18 cellular contexts compared by ENCODE assay signal in the genomic region with DNA sequence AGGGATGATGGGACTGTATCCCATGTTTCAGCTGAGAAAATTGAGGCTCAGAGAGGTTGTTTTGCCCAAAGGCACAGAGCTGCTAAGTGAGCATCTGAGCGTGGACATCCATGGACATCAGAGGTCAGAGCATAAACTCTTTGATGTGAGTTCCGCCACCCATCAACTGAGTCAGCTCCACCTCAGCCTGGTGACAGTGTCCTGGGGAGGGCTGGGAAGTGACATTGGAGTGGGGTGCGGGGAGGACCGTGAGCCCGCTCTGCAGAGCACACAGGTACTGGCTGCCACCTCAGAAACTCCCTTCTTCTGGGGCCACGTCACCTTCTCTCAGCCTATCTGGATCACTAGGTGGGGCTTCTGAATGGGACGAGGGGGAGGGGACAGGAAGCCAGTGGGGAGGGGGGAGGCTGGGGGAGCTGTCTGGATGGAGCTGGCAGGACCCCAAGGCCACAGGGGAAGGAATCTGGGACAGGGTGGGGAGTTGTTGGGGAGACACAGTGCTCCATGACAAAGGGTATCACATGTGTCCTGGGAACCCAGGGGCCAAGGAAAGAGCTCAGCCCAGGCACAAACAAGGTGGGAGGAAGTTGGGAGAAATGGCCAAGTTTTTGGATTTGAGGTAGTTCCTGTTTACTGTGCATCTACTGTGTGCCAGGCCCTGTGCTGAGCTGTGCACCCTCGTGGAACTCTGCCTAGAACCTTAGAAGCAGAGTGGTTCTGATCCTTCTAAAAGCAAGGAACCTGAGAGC. TPM values are rescaled to one million over a fixed set of nuclear protein-coding genes. Genes with fewer than 3 reads are reported as not detected.
DNase-seq lines count a peak whose midpoint lies in the region; ATAC-seq, FAIRE-seq and TF ChIP-seq lines count a peak whose summit lies in the region.
"Had no signal": no experiment of that assay in that cellular context is flagged by ENCODE, and none has a peak within 500 bp of the region (broad histone marks: within the 10 kb centered on the region; RNA-seq: fewer than 3 reads in every experiment).

No MANE protein-coding gene starts in this region.

- H3K4me3 ChIP-seq in HEK293 (ENCODE audit: low read depth, low read length) (no peak overlapping the region), GM12878 (no peak overlapping the region), HepG2 (replicated peaks in 1 of 3; ENCODE audit: insufficient read depth in 1 of 3, low read depth in 2 of 3, low read length in 3 of 3) (no peak overlapping the region), testis (peak overlapping the region in 1 of 2 donors; percentile 64)
- H3K4me3 ChIP-seq: A549; BLaER1 treated with 17β-estradiol and CSF1 and Interleukin-3, amounts not matched to agents 10 nM and 100 nM had no signal

- ATAC-seq in GM12878 (peak; percentile 34), HepG2 (peak; percentile 23; the same call in 2 of the 3 replicates)
- ATAC-seq: A549, Panc1 had no signal

- FAIRE-seq in GM12878 (lab: Jason Lieb, UNC) (no peak), HepG2 (lab: Jason Lieb, UNC) (no peak)
- FAIRE-seq: A549, D721Med had no signal

- in situ Hi-C loops in GM12878 (cut with MboI), result no loop called here
- in situ Hi-C loops in HepG2 (cut with HindIII; ENCODE audit: extremely low pct_ligation_motif_present, low pct_unique_long_range_greater_than_20kb), result loop anchor here (5.0 kb wide), 1 partner anchor 36 kb away; no protein-coding TSS in a partner anchor

- H3K4me1 ChIP-seq in HEK293 (ENCODE audit: control insufficient read depth, insufficient read depth, low read length), result no peaks in the 10 kb centered on the region
- H3K4me1 ChIP-seq in GM12878 (ENCODE audit: control insufficient read depth, insufficient read depth, low read length), result no peaks in the 10 kb centered on the region
- peaks cover 22% of the 10 kb centered on the region for H3K4me1 ChIP-seq in HepG2 (ENCODE audit: insufficient read depth, low read length)
- H3K4me1 ChIP-seq in testis, result peaks cover 37% of the 10 kb centered on the region

- peaks cover 0 to 2% of the 10 kb centered on the region in 2 experiments; a peak in 3 of 4 replicates for H3K27me3 ChIP-seq in GM12878 (replicated peaks in 1 of 2; ENCODE audit: control insufficient read depth in 2 of 2, insufficient read depth in 2 of 2, low read length in 1 of 2)
- H3K27me3 ChIP-seq in HepG2 (ENCODE audit: control insufficient read depth in 1 of 2, insufficient read depth in 2 of 2, low read length in 2 of 2), result peaks cover 19 to 76% of the 10 kb centered on the region in 2 experiments
- H3K27me3 ChIP-seq in testis, result no peaks in the 10 kb centered on the region

- intact Hi-C loops in GM12878 (cut with micrococcal nuclease; ENCODE audit: unreplicated experiment), result no loop called here
- intact Hi-C loops in HepG2 (cut with micrococcal nuclease; ENCODE audit: unreplicated experiment), result no loop called here
- intact Hi-C loops in testis (cut with DNase I; ENCODE audit: low total_unique reads), result loop anchor here (5.0 kb wide), 1 partner anchor 36 kb away; no protein-coding TSS in a partner anchor

- H3K27ac ChIP-seq in HEK293 (ENCODE audit: extremely low read depth, low read depth, low read length), result no peak overlapping the region
- no peak overlapping the region for H3K27ac ChIP-seq in GM12878 (ENCODE audit: control insufficient read depth, insufficient read depth)
- H3K27ac ChIP-seq in HepG2 (ENCODE audit: extremely low read length, insufficient read depth, low read length), result no peak overlapping the region
- peak overlapping the region in 1 of 2 donors; percentile 74 for H3K27ac ChIP-seq in testis
- H3K27ac ChIP-seq: A549; BLaER1 treated with 17β-estradiol and CSF1 and Interleukin-3, amounts not matched to agents 10 nM and 100 nM had no signal

- H2AFZ ChIP-seq in GM12878 (ENCODE audit: control insufficient read depth, low read depth, low read length) (no peak overlapping the region), HepG2 (ENCODE audit: low read length) (no peak overlapping the region)

- CTCF ChIA-PET in HEK293 (lab: Yijun Ruan, JAX) (interaction anchor here (0.6 to 6.4 kb wide), 14 partner anchors 9 to 1659 kb away, joined by 3 to 60 read pairs (median 3); partner anchors contain the start of genes DDX31 and GTF3C4), GM12878 (lab: Yijun Ruan, JAX) (interaction anchor here (1.5 kb wide), 1 partner anchor 35 kb away, joined by 5 read pairs; no protein-coding TSS in a partner anchor), HepG2 (lab: Yijun Ruan, JAX; ENCODE audit: low intra/inter-chr PET ratio, low total read pairs) (no interaction called here)

- SMC1A ChIA-PET in GM12878 (lab: Charles Lee; ENCODE audit: uncharacterized antibody, unreplicated experiment), result no interaction called here

- no peak for TF ChIP-seq POLR2A in GM12878 (IDR thresholded peaks at IDR 0.05; ENCODE audit: low read depth, low read length)
- TF ChIP-seq POLR2A in HepG2 (IDR thresholded peaks at IDR 0.05; ENCODE audit: insufficient read depth in 1 of 2, low read depth in 2 of 2, low read length in 2 of 2), result no peak
- TF ChIP-seq POLR2A in testis (IDR thresholded peaks at IDR 0.05), result no peak

- H3K9me3 ChIP-seq in HEK293 (ENCODE audit: control insufficient read depth, insufficient read depth, low read depth, low read length) (no peaks in the 10 kb centered on the region), GM12878 (replicated peaks; ENCODE audit: control insufficient read depth, insufficient read depth, low read length) (no peaks in the 10 kb centered on the region), HepG2 (ENCODE audit: low read length) (no peaks in the 10 kb centered on the region), testis (no peaks in the 10 kb centered on the region)
- H3K9me3 ChIP-seq: A549; BLaER1 treated with 17β-estradiol and CSF1 and Interleukin-3, amounts not matched to agents 10 nM and 100 nM had no signal

- TF ChIP-seq EP300 in GM12878 (IDR thresholded peaks at IDR 0.05; ENCODE audit: borderline replicate concordance in 1 of 2, control insufficient read depth in 1 of 2, low read depth in 2 of 2, low read length in 2 of 2) (no peak), HepG2 (IDR thresholded peaks at IDR 0.05; ENCODE audit: low read depth in 2 of 2, low read length in 2 of 2) (no peak), HepG2 (CRISPR knock-in tag; IDR thresholded peaks at IDR 0.05; ENCODE audit: borderline replicate concordance) (no peak)

- RAD21 ChIA-PET in GM12878 (lab: Charles Lee; ENCODE audit: unreplicated experiment), result interaction anchor here (0.6 kb wide), 1 partner anchor 1285 kb away, joined by 3 read pairs; no protein-coding TSS in a partner anchor

- no peak overlapping the region for H3K9ac ChIP-seq in GM12878 (ENCODE audit: control insufficient read depth, insufficient read depth, low read length)
- H3K9ac ChIP-seq in HepG2 (ENCODE audit: insufficient read depth, low read depth, low read length), result no peak overlapping the region
- H3K9ac ChIP-seq: BLaER1 treated with 17β-estradiol and CSF1 and Interleukin-3, amounts not matched to agents 10 nM and 100 nM had no signal

- 32% methylated on average over 6 of the region's 8 CpGs for WGBS in GM12878 (ENCODE audit: insufficient coverage, insufficient replicate concordance, low lambda C conversion rate, missing lambda C conversion rate)
- WGBS in HepG2 (ENCODE audit: low lambda C conversion rate), result 0% methylated on average over 4 of the region's 8 CpGs
- WGBS in testis, 2 donors, result 39 to 51% methylated on average over 5 to 8 of the region's 8 CpGs

- no peaks in the 10 kb centered on the region for H3K79me2 ChIP-seq in GM12878 (ENCODE audit: control insufficient read depth, insufficient read depth, low read length)
- no peaks in the 10 kb centered on the region for H3K79me2 ChIP-seq in HepG2 (ENCODE audit: insufficient read depth, low read length)

- H3K4me2 ChIP-seq in GM12878 (ENCODE audit: control insufficient read depth, insufficient read depth), result no peak overlapping the region
- peak overlapping the region; percentile 51 for H3K4me2 ChIP-seq in HepG2 (ENCODE audit: low read depth, low read length)
- H3K4me2 ChIP-seq: A549; BLaER1 treated with 17β-estradiol and CSF1 and Interleukin-3, amounts not matched to agents 10 nM and 100 nM had no signal

- no peak for TF ChIP-seq RAD21 in GM12878 (IDR thresholded peaks at IDR 0.05; ENCODE audit: insufficient read depth, low read depth, low read length)
- TF ChIP-seq RAD21 in HepG2 (CRISPR knock-in tag; IDR thresholded peaks at IDR 0.05), result no peak

- DNase-seq in GM12878 (ENCODE audit: low read depth, low spot score) (no peak), HepG2 (ENCODE audit: low spot score) (peak; percentile 54), testis (peak; percentile 64), iPS-NIHi11 (ENCODE audit: low spot score) (no peak)
- no peak for DNase-seq in stimulated activated naive CD4-positive, alpha-beta T cell (lab: John Stamatoyannopoulos, UW)
- no peak for DNase-seq in stimulated activated CD8-positive, alpha-beta memory T cell treated with anti-CD3 and anti-CD28 coated beads, Interleukin-4, amount 100 ng/mL, for 48 hours
- DNase-seq: CD8-positive, alpha-beta memory T cell; DMS79 treated with DMSO at 0.1 percent for 48 hours; NCI-H1048; NCI-H2081 treated with DMSO at 0.1 percent for 48 hours; NCI-H510A; NCI-H82 had no signal

- no peaks in the 10 kb centered on the region for H4K20me1 ChIP-seq in GM12878 (ENCODE audit: control insufficient read depth, insufficient read depth)
- H4K20me1 ChIP-seq in HepG2 (ENCODE audit: insufficient read depth, low read length), result no peaks in the 10 kb centered on the region

- POLR2A ChIA-PET in HEK293 (lab: Yijun Ruan, JAX) (interaction anchor here (1.2 kb wide), 1 partner anchor 19 kb away, joined by 3 read pairs; no protein-coding TSS in a partner anchor), GM12878 (lab: Charles Lee) (no interaction called here), HepG2 (lab: Yijun Ruan, JAX) (no interaction called here)

- TF ChIP-seq CTCF in HEK293 (tag by site-specific recombination; IDR thresholded peaks at IDR 0.05), result no peak
- TF ChIP-seq CTCF in GM12878 (IDR thresholded peaks at IDR 0.05 in 2 of 3, conservative IDR thresholded peaks at IDR 0.05 in 1 of 3; ENCODE audit: control insufficient read depth in 2 of 3, extremely low read depth in 1 of 3, insufficient read depth in 1 of 3, low read depth in 3 of 3, low read length in 3 of 3), result no peak
- TF ChIP-seq CTCF in HepG2 (CRISPR knock-in tag; IDR thresholded peaks at IDR 0.05), result no peak
- no peak for TF ChIP-seq CTCF in testis (IDR thresholded peaks at IDR 0.05)

- H3K36me3 ChIP-seq in HEK293 (ENCODE audit: control insufficient read depth in 2 of 2, insufficient read depth in 1 of 2, low read length in 2 of 2), result no peaks in the 10 kb centered on the region
- H3K36me3 ChIP-seq in GM12878 (ENCODE audit: control insufficient read depth in 2 of 2, insufficient read depth in 2 of 2, low read length in 1 of 2), result no peaks in the 10 kb centered on the region
- no peaks in the 10 kb centered on the region for H3K36me3 ChIP-seq in HepG2 (replicated peaks in 1 of 2; ENCODE audit: control insufficient read depth in 1 of 2, insufficient read depth in 2 of 2, low read length in 2 of 2)
- no peaks in the 10 kb centered on the region for H3K36me3 ChIP-seq in testis (ENCODE audit: low read depth, missing control alignments)
- H3K36me3 ChIP-seq: BLaER1 treated with 17β-estradiol and CSF1 and Interleukin-3, amounts not matched to agents 10 nM and 100 nM had no signal

- BruUV-seq in GM12878 (replicated peaks; lab: Mats Ljungman, UMichigan) (no TSS peak), HepG2 (replicated peaks; lab: Mats Ljungman, UMichigan) (no TSS peak)

RNA-seq across cellular contexts. Expression of gene LAMC3, which starts 2.5 kb away (rescaled TPM):
- not detected in 2 replicates for total RNA-seq in GM12878 (2013; cell fraction: nucleolus; rRNA removed)
- under 0.01 TPM in 1 of 2 replicates, not detected in the other for total RNA-seq in GM12878 (2014; rRNA removed)
- total RNA-seq in GM12878 (2014; rRNA removed; fragmentation: Illumina TruSeq; extraction: Trizol), result not detected in 2 replicates
- 0.08 TPM in 1 of 2 replicates, not detected in the other for total RNA-seq in GM12878 (2021)
- not detected for polyA plus RNA-seq in GM12878 (2011; ENCODE audit: low read depth)
- polyA plus RNA-seq in GM12878 (2011; rRNA removed), result not detected in 2 replicates
- polyA plus RNA-seq in GM12878 (2011; cell fraction: cytosol; rRNA removed), result 0.02 TPM in 1 of 2 replicates, not detected in the other
- polyA plus RNA-seq in GM12878 (2011; cell fraction: nucleus; rRNA removed), result 0.03 TPM in 1 of 2 replicates, not detected in the other
- polyA plus RNA-seq in GM12878 (2012), result not detected in 2 replicates
- not detected in 2 replicates for polyA plus RNA-seq in GM12878 (2014; fragmentation: Illumina TruSeq; extraction: Trizol)
- polyA plus RNA-seq in GM12878 (2014; fragmentation: Nextera tagmentation; extraction: Ambion mirVana), result not detected
- not detected in 2 replicates for polyA plus RNA-seq in GM12878 (2014; rRNA removed)
- polyA plus RNA-seq in GM12878 (2016; fragmentation: Nextera tagmentation; extraction: Ambion mirVana), result not detected
- polyA minus RNA-seq in GM12878 (2011; rRNA and poly(A)+ RNA removed), result not detected in 2 replicates
- polyA minus RNA-seq in GM12878 (2011; cell fraction: cytosol; rRNA and poly(A)+ RNA removed), result not detected in 2 replicates
- polyA minus RNA-seq in GM12878 (2011; cell fraction: nucleus; rRNA and poly(A)+ RNA removed), result not detected in 2 replicates
- 0.07 TPM in 1 of 2 replicates, not detected in the other for total RNA-seq in HepG2 (2016; rRNA removed; fragmentation: Illumina TruSeq; extraction: Trizol)
- not detected in 2 replicates for total RNA-seq in HepG2 (2016; cell fraction: cytosol; rRNA removed; fragmentation: Illumina TruSeq; extraction: Trizol; ENCODE audit: low read depth)
- 0.06 TPM in 1 of 2 replicates, not detected in the other for total RNA-seq in HepG2 (2016; cell fraction: insoluble cytoplasmic fraction; rRNA removed; fragmentation: Illumina TruSeq; extraction: Trizol)
- total RNA-seq in HepG2 (2016; cell fraction: membrane; rRNA removed; fragmentation: Illumina TruSeq; extraction: Trizol), result 0.03 TPM in 1 of 2 replicates, not detected in the other
- total RNA-seq in HepG2 (2016; cell fraction: nucleus; rRNA removed; fragmentation: Illumina TruSeq; extraction: Trizol), result 0.12 TPM in 1 of 2 replicates, not detected in the other
- 0.57 TPM in 2 replicates for polyA plus RNA-seq in HepG2 (2011; rRNA removed)
- 0.14 and 0.39 TPM in 2 replicates for polyA plus RNA-seq in HepG2 (2011; cell fraction: cytosol; rRNA removed)
- polyA plus RNA-seq in HepG2 (2011; cell fraction: nucleus; rRNA removed), result 0.64 and 1.6 TPM in 2 replicates
- polyA plus RNA-seq in HepG2 (2012), result 0.33 and 0.35 TPM in 2 replicates
- not detected in 2 replicates for polyA plus RNA-seq in HepG2 (2016; cell fraction: cytosol; fragmentation: Illumina TruSeq; extraction: Trizol; ENCODE audit: low read depth)
- 0.04 TPM in 1 of 2 replicates, not detected in the other for polyA plus RNA-seq in HepG2 (2016; cell fraction: insoluble cytoplasmic fraction; fragmentation: Illumina TruSeq; extraction: Trizol; ENCODE audit: low read depth)
- 0.06 TPM in 1 of 2 replicates, not detected in the other for polyA plus RNA-seq in HepG2 (2016; cell fraction: membrane; fragmentation: Illumina TruSeq; extraction: Trizol; ENCODE audit: low read depth)
- polyA plus RNA-seq in HepG2 (2016; cell fraction: nucleus; fragmentation: Illumina TruSeq; extraction: Trizol; ENCODE audit: insufficient read depth, low read depth), result 0.48 TPM in 1 of 2 replicates, not detected in the other
- polyA minus RNA-seq in HepG2 (2011; rRNA and poly(A)+ RNA removed; ENCODE audit: low replicate concordance), result 0.24 and 0.58 TPM in 2 replicates
- 0.18 and 0.89 TPM in 2 replicates for polyA minus RNA-seq in HepG2 (2011; cell fraction: cytosol; rRNA and poly(A)+ RNA removed)
- 0.62 TPM in 1 of 2 replicates, not detected in the other for polyA minus RNA-seq in HepG2 (2011; cell fraction: nucleus; rRNA and poly(A)+ RNA removed)
- total RNA-seq in testis, result 100 to 1,000 TPM in 1 of 2 donors, 10 to 100 TPM in 1; 86.3 to 136 TPM
- 35.9 TPM for polyA plus RNA-seq in testis (ENCODE audit: insufficient read depth, low read depth, low replicate concordance)
- total RNA-seq: MCF 10A had no signal
- polyA plus RNA-seq: CD8-positive, alpha-beta memory T cell had no signal

Comparison
In these comparisons a context has a peak if more than half of its experiments do, and no peak if none do; other contexts are left out.
1. DNase-seq: peak in HepG2 (single experiment) and testis (single experiment); none in GM12878 (single experiment), stimulated activated naive CD4-positive, alpha-beta T cell (0 of 6), stimulated activated CD8-positive, alpha-beta memory T cell treated with anti-CD3 and anti-CD28 coated beads, Interleukin-4, amount 100 ng/mL, for 48 hours (single experiment) and iPS-NIHi11 (single experiment).
2. RNA of gene LAMC3, which starts 2.5 kb away (total RNA-seq): 86.3 to 136 TPM in testis; 0.03 to 0.12 TPM in HepG2 and under 0.01 to 0.08 TPM in GM12878; every median in the first group is over 10 times any median in the second.
3. Of the 63 proteins assayed by ChIP-seq in both HepG2 and HEK293: peak only in HepG2: ZNF768; only in HEK293: none; in both: none; in neither: 62.